In genomic region chr17:62800580-62800979, GRCh38 we compare ENCODE assay signal across 17 cellular contexts. TPM values are rescaled to one million over a fixed set of nuclear protein-coding genes. Genes with fewer than 3 reads are reported as not detected.
DNase-seq lines count a peak whose midpoint lies in the region; ATAC-seq, FAIRE-seq and TF ChIP-seq lines count a peak whose summit lies in the region.
"Had no signal": no experiment of that assay in that cellular context is flagged by ENCODE, and none has a peak within 500 bp of the region (broad histone marks: within the 10 kb centered on the region; RNA-seq: fewer than 3 reads in every experiment).

No MANE protein-coding gene starts in this region.

- TF ChIP-seq CTCF in H1 (IDR thresholded peaks at IDR 0.05; ENCODE audit: control extremely low read depth in 1 of 3, insufficient read depth in 1 of 3, low read depth in 1 of 3, low read length in 3 of 3) (no peak), mucosa of descending colon (IDR thresholded peaks at IDR 0.05) (no peak)

- H3K23ac ChIP-seq in H1 (ENCODE audit: insufficient read length), result no peak overlapping the region

- no peak overlapping the region for H2AK5ac ChIP-seq in H1 (ENCODE audit: low read depth, low read length)

- H3K9ac ChIP-seq in H1 (replicated peaks in 1 of 4; ENCODE audit: extremely low read depth in 1 of 4, low read depth in 3 of 4, low read length in 3 of 4), result no peak overlapping the region

- no peak overlapping the region for H3K14ac ChIP-seq in H1 (ENCODE audit: insufficient read length)

- peak overlapping the region; percentile 93 for H2AFZ ChIP-seq in H1 (ENCODE audit: low read length)

- H3K79me2 ChIP-seq in H1 (ENCODE audit: control insufficient read depth in 1 of 2, insufficient read depth in 2 of 2, low read length in 2 of 2), result no peaks in the 10 kb centered on the region

- no peak overlapping the region for H2BK5ac ChIP-seq in H1 (ENCODE audit: low read depth, low read length)

- 0 out of 2 replicates have a peak, but pooled peaks cover 4% of the 10 kb centered on the region for H3K23me2 ChIP-seq in H1 (ENCODE audit: low read depth, low read length)

- ATAC-seq in mucosa of descending colon (peak; percentile 55), HG03571 (IDR thresholded peaks at IDR 0.05; ENCODE audit: unreplicated experiment) (no peak)
- ATAC-seq: stimulated activated naive B cell treated with anti-CD40 and anti-IgM and Interleukin-4, amounts not matched to agents 10 μg/mL and 1 μg/mL and 100 μg/mL, for 72 hours had no signal

- H3K36me3 ChIP-seq in H1 (ENCODE audit: control insufficient read depth in 2 of 4, insufficient read depth in 4 of 4, low read length in 3 of 4), result no peaks in the 10 kb centered on the region
- H3K36me3 ChIP-seq in mucosa of descending colon (ENCODE audit: low read depth), result no peaks in the 10 kb centered on the region

- POLR2A ChIA-PET in H1 (lab: Charles Lee; ENCODE audit: partially characterized antibody), result no interaction called here

- no peak overlapping the region for H4K5ac ChIP-seq in H1 (ENCODE audit: insufficient read length, low read depth, low read length)

- no peak overlapping the region for H3K56ac ChIP-seq in H1 (replicated peaks; ENCODE audit: insufficient read length, low read depth, low read length)

- no peak for TF ChIP-seq EP300 in H1 (IDR thresholded peaks at IDR 0.05; ENCODE audit: borderline replicate concordance in 1 of 2, low read depth in 2 of 2, low read length in 2 of 2)

- no peak overlapping the region for H3K27ac ChIP-seq in H1 (ENCODE audit: low read depth, low read length)

- no peak overlapping the region for H3K4ac ChIP-seq in H1 (replicated peaks; ENCODE audit: insufficient read length, low read depth, low read length)

- peak overlapping the region in 1 of 2 experiments; percentile 34; a peak in 1 of 4 replicates for H3K4me2 ChIP-seq in H1 (ENCODE audit: insufficient read depth in 1 of 2, low read depth in 2 of 2, low read length in 2 of 2)

- no peak for TF ChIP-seq POLR2A in H1 (IDR thresholded peaks at IDR 0.05; ENCODE audit: control extremely low read depth in 1 of 2, low read depth in 2 of 2, low read length in 2 of 2)

- CTCF ChIA-PET in H1 (lab: Charles Lee; ENCODE audit: partially characterized antibody), result no interaction called here

- intact Hi-C loops in mucosa of descending colon (cut with DNase I, micrococcal nuclease), result no loop called here

- H2BK12ac ChIP-seq in H1 (ENCODE audit: low read depth, low read length), result no peak overlapping the region

- H2BK120ac ChIP-seq in H1 (replicated peaks; ENCODE audit: low read depth, low read length), result no peak overlapping the region

- no peak overlapping the region for H4K91ac ChIP-seq in H1 (replicated peaks; ENCODE audit: insufficient read length, low read length)

- no peak overlapping the region for H2BK20ac ChIP-seq in H1 (ENCODE audit: low read length)

- peaks cover 0 to 7% (median 0%) of the 10 kb centered on the region in 4 experiments; a peak in 1 of 7 replicates for H3K4me1 ChIP-seq in H1 (replicated peaks in 1 of 4; ENCODE audit: control insufficient read depth in 3 of 4, insufficient read depth in 4 of 4, low read length in 3 of 4)
- no peaks in the 10 kb centered on the region for H3K4me1 ChIP-seq in mucosa of descending colon (ENCODE audit: low read depth)

- no peak overlapping the region for H3K4me3 ChIP-seq in H1 (ENCODE audit: extremely low read depth in 1 of 4, insufficient read depth in 2 of 4, low read depth in 3 of 4, low read length in 4 of 4)
- H3K4me3 ChIP-seq in mucosa of descending colon, result no peak overlapping the region

- H2BK15ac ChIP-seq in H1 (ENCODE audit: low read length), result no peak overlapping the region

- H4K8ac ChIP-seq in H1 (ENCODE audit: extremely low read depth, insufficient read depth, low read length), result no peak overlapping the region

- peak; percentile 50 for FAIRE-seq in H1 (lab: Jason Lieb, UNC)
- FAIRE-seq: colon had no signal

- no peak overlapping the region for H3K18ac ChIP-seq in H1 (ENCODE audit: extremely low read depth, low read length)

- DNase-seq in DMS53 (lab: John Stamatoyannopoulos, UW) (peak; percentile 94), M059J (ENCODE audit: low read depth) (peak; percentile 69), H1 (ENCODE audit: low read depth in 1 of 2, low spot score in 2 of 2) (peak in 1 of 2 experiments; percentile 41), mucosa of descending colon (no peak), GDM1 (lab: John Stamatoyannopoulos, UW) (no peak), NCI-H1694 treated with DMSO at 0.1 percent for 48 hours (lab: John Stamatoyannopoulos, UW) (no peak)
- no peak for DNase-seq in NK-92 treated with Interleukin-12 subunit alpha and Interleukin-12 subunit beta, amount 100 ng/mL, for 24 hours (lab: John Stamatoyannopoulos, UW)
- DNase-seq: activated CD4-positive, alpha-beta memory T cell treated with anti-CD3 and anti-CD28 coated beads, Interleukin-2, amount 10 ng/mL, durations not matched to agents 7 days and 5 days; activated naive CD4-positive, alpha-beta T cell treated with Interleukin-2 at 50 U/mL for 16 hours; foreskin melanocyte; MM.1S; stimulated activated CD4-positive, alpha-beta T cell treated with anti-CD3 and anti-CD28 coated beads, Interleukin-1b, Interleukin-23, amount 100 ng/mL, for 48 hours; stimulated activated naive B cell treated with anti-CD40 and anti-IgM and Interleukin-4, amounts not matched to agents 10 μg/mL and 1 μg/mL and 100 μg/mL, for 72 hours had no signal

- H3K79me1 ChIP-seq in H1 (ENCODE audit: low read depth, low read length), result no peaks in the 10 kb centered on the region

- no peaks in the 10 kb centered on the region for H3K27me3 ChIP-seq in H1 (replicated peaks in 1 of 4; ENCODE audit: control insufficient read depth in 3 of 4, extremely low read depth in 1 of 4, insufficient read depth in 3 of 4, low read length in 3 of 4)

- no peak for TF ChIP-seq RAD21 in H1 (IDR thresholded peaks at IDR 0.05 in 1 of 2, conservative IDR thresholded peaks at IDR 0.05 in 1 of 2; ENCODE audit: low read depth in 2 of 2, low read length in 2 of 2)

- no peaks in the 10 kb centered on the region for H3K9me3 ChIP-seq in H1 (ENCODE audit: insufficient read depth in 2 of 2, low read depth in 1 of 2, low read length in 1 of 2)
- no peaks in the 10 kb centered on the region for H3K9me3 ChIP-seq in mucosa of descending colon

- no peaks in the 10 kb centered on the region for H4K20me1 ChIP-seq in H1 (replicated peaks in 1 of 2; ENCODE audit: control insufficient read depth in 1 of 2, insufficient read depth in 2 of 2, low read length in 2 of 2)

- WGBS in H1 (ENCODE audit: extremely low coverage in 1 of 2, insufficient coverage in 1 of 2, insufficient read length in 1 of 2, insufficient replicate concordance in 2 of 2, low coverage in 1 of 2, low lambda C conversion rate in 2 of 2, missing lambda C conversion rate in 1 of 2), 2 experiments, result 68% methylated on average over 7 of the region's 7 CpGs; no CpG with 5 or more reads in 1 of the 2 experiments

TF ChIP-seq in H1, 55 proteins besides CTCF, POLR2A, EP300 and RAD21:
- 0 out of 2 replicates have a peak, but pooled peaks have one; percentile 43 for TF ChIP-seq SP1 (IDR thresholded peaks at IDR 0.05; ENCODE audit: low read depth, low read length)
- TF ChIP-seq TAF7 (optimal IDR thresholded peaks at IDR 0.05; ENCODE audit: borderline replicate concordance, low read depth, low read length), result no peak

RNA-seq across cellular contexts. Expression of gene MARCHF10, which starts 7.5 kb away (rescaled TPM):
- total RNA-seq in M059J (2014; rRNA removed; shearing (Covaris generic)), result 0.05 TPM in 1 of 2 replicates, not detected in the other
- 0.48 and 1.1 TPM in 2 replicates for total RNA-seq in H1 (2021; fragmentation: NEBNext Ultra II Directional; extraction: Animal tissue kit (Norgen Biotek cat#: 25700))
- polyA plus RNA-seq in H1 (2011; rRNA removed), result 0.73 and 1.3 TPM in 2 replicates
- 0.31 TPM for polyA plus RNA-seq in H1 (2011; cell fraction: cytosol; rRNA removed)
- 0.78 TPM for polyA plus RNA-seq in H1 (2011; cell fraction: nucleus; rRNA removed)
- 0.59 to 1.1 TPM (median 0.63 TPM) in 4 replicates for polyA plus RNA-seq in H1 (2012, experiment 1 of 2)
- polyA plus RNA-seq in H1 (2012, experiment 2 of 2), result 0.81 TPM
- polyA plus RNA-seq in H1 (2013, experiment 1 of 2), result 0.41 TPM
- polyA plus RNA-seq in H1 (2013, experiment 2 of 2), result 0.53 TPM
- 0.32 TPM in 2 replicates for polyA minus RNA-seq in H1 (2011; rRNA and poly(A)+ RNA removed)
- not detected for polyA minus RNA-seq in H1 (2011; cell fraction: cytosol; rRNA and poly(A)+ RNA removed)
- polyA minus RNA-seq in H1 (2011; cell fraction: nucleus; rRNA and poly(A)+ RNA removed), result 0.80 TPM
- under 1 TPM in 1 of 3 donors, not detected in 2; 0.35 TPM for total RNA-seq in mucosa of descending colon
- total RNA-seq: activated CD4-positive, alpha-beta memory T cell treated with anti-CD3 and anti-CD28 coated beads, Interleukin-2, amount 10 ng/mL, durations not matched to agents 7 days and 5 days; liver; posterior vena cava had no signal
- polyA plus RNA-seq: liver had no signal

Comparison
In these comparisons a context has a peak if more than half of its experiments do, and no peak if none do; other contexts are left out.
1. DNase-seq: peak in DMS53 (single experiment) and M059J (single experiment); none in mucosa of descending colon (0 of 3), NK-92 treated with Interleukin-12 subunit alpha and Interleukin-12 subunit beta, amount 100 ng/mL, for 24 hours (single experiment), GDM1 (single experiment) and NCI-H1694 treated with DMSO at 0.1 percent for 48 hours (single experiment).